17 cellular contexts compared by ENCODE assay signal in the genomic region with DNA sequence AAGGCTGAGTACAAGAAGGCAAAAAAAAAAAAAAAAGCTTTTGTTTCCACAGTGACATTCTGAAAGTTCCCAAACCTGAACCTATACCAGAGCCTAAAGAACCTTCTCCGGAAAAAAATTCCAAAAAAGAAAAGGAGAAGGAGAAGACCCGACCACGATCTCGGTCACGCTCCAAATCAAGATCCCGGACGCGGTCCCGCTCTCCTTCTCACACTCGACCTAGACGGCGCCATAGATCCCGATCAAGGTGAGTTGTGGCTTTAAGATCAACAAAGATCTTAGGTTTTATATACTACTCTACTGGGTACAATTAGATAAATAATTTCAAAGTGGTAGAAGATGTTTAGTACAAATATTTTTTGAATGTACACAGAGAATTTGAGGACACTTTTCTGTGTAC.
"Had no signal": no experiment of that assay in that cellular context is flagged by ENCODE, and none has a peak within 500 bp of the region (broad histone marks: within the 10 kb centered on the region; RNA-seq: fewer than 3 reads in every experiment).

No MANE protein-coding gene starts in this region.

- ATAC-seq: SK-N-SH treated with all-trans-retinoic acid at 6 μM for 48 hours had no signal

- H3K9me3 ChIP-seq: MG63 had no signal

- H3K27me3 ChIP-seq: MG63 had no signal

- H3K4me3 ChIP-seq: MG63 had no signal

- H3K27ac ChIP-seq: RWPE1 had no signal

- DNase-seq: KBM-7, MG63, NCI-H1092, NCI-H1105 treated with DMSO at 0.1 percent for 48 hours, NCI-H1417 treated with DMSO at 0.1 percent for 48 hours, NCI-H146, NCI-H1694 treated with DMSO at 0.1 percent for 48 hours, NCI-H1930, NCI-H2081, NCI-H2107, NCI-H2227 treated with DMSO at 0.1 percent for 48 hours, NCI-H524, NCI-H69, NCI-H774, SHP77 had no signal
